19 cellular contexts compared by ENCODE assay signal in the genomic region with DNA sequence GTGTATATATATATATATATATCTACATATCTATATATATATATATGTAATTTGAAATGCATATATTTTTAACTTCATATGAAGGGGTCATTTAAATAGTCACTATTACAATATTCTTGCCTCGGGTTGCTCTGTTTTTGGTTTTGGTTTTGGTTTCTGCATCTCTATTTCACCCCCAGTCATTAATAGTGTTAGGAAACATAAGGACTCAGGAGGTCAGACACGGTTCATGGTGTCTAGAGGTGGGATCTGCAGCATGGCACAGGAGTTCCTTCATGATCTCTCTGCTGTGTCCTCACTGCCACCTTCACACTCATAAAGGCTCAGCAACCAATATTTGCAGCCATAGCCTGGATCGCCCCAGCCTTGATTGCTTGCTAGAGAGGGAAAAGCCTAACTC. TPM values are rescaled to one million over a fixed set of nuclear protein-coding genes. Genes with fewer than 3 reads are reported as not detected.
DNase-seq lines count a peak whose midpoint lies in the region; ATAC-seq, FAIRE-seq and TF ChIP-seq lines count a peak whose summit lies in the region.
"Had no signal": no experiment of that assay in that cellular context is flagged by ENCODE, and none has a peak within 500 bp of the region (broad histone marks: within the 10 kb centered on the region; RNA-seq: fewer than 3 reads in every experiment).

No MANE protein-coding gene starts in this region.

- H3K4me1 ChIP-seq in OCI-LY3 (ENCODE audit: low read length): peaks cover 65% of the 10 kb centered on the region
- H3K4me1 ChIP-seq: BE2C had no signal

- no peak for TF ChIP-seq CTCF in OCI-LY3 (IDR thresholded peaks at IDR 0.05; ENCODE audit: low read depth, low read length)
- TF ChIP-seq CTCF in bronchial epithelial cell (IDR thresholded peaks at IDR 0.05; ENCODE audit: insufficient read depth, low read length, severe bottlenecking): no peak

- H3K27ac ChIP-seq in OCI-LY3 (ENCODE audit: low read length): no peak overlapping the region
- H3K27ac ChIP-seq: Peyer's patch had no signal

- no peak for DNase-seq in activated naive CD8-positive, alpha-beta T cell treated with anti-CD3 and anti-CD28 coated beads, Interleukin-2, amount 50 U/mL, for 24 hours
- DNase-seq in bronchial epithelial cell (ENCODE audit: low read depth): no peak
- DNase-seq in stimulated activated naive CD8-positive, alpha-beta T cell treated with anti-CD3 and anti-CD28 coated beads, Interleukin-15, amount 100 ng/mL, for 72 hours: no peak
- DNase-seq in HK-2 (ENCODE audit: unreplicated experiment): no peak
- no peak for DNase-seq in HT-29 (ENCODE audit: low spot score)
- DNase-seq: BE2C; CD4-positive, alpha-beta memory T cell; DMS79; NCI-H1436 treated with DMSO at 0.1 percent for 48 hours; NCI-H2029 treated with DMSO at 0.1 percent for 48 hours; NCI-H510A; NCI-H82; Peyer's patch had no signal

- peak; percentile 77 for FAIRE-seq in bronchial epithelial cell (lab: Jason Lieb, UNC)
- FAIRE-seq: D721Med had no signal

- H4K20me1 ChIP-seq in OCI-LY3 (ENCODE audit: insufficient read depth, low read length): no peaks in the 10 kb centered on the region

- no peaks in the 10 kb centered on the region for H3K79me2 ChIP-seq in OCI-LY3 (ENCODE audit: low read length)

- H3K27me3 Mint-ChIP-seq in activated naive CD8-positive, alpha-beta T cell: no peaks in the 10 kb centered on the region
- H3K27me3 Mint-ChIP-seq in activated naive CD8-positive, alpha-beta T cell treated with anti-CD3 and anti-CD28 coated beads, Interleukin-2, amount 50 U/mL, for 24 hours: no peaks in the 10 kb centered on the region
- H3K27me3 Mint-ChIP-seq in stimulated activated naive CD8-positive, alpha-beta T cell treated with anti-CD3 and anti-CD28 coated beads, Interleukin-15, amount 100 ng/mL, for 72 hours: no peaks in the 10 kb centered on the region
- H3K27me3 Mint-ChIP-seq: CD4-positive, alpha-beta memory T cell had no signal

- no peak overlapping the region for H3K4me3 Mint-ChIP-seq in activated naive CD8-positive, alpha-beta T cell
- no peak overlapping the region for H3K4me3 Mint-ChIP-seq in activated naive CD8-positive, alpha-beta T cell treated with anti-CD3 and anti-CD28 coated beads, Interleukin-2, amount 50 U/mL, for 24 hours
- H3K4me3 Mint-ChIP-seq in stimulated activated naive CD8-positive, alpha-beta T cell treated with anti-CD3 and anti-CD28 coated beads, Interleukin-15, amount 100 ng/mL, for 72 hours: no peak overlapping the region
- H3K4me3 Mint-ChIP-seq: CD4-positive, alpha-beta memory T cell; GM23338 had no signal

- H2AFZ ChIP-seq in OCI-LY3 (ENCODE audit: low read depth, low read length): no peak overlapping the region
- H2AFZ ChIP-seq: GM23338 had no signal

- H3K4me3 ChIP-seq in OCI-LY3 (ENCODE audit: low read length): peak overlapping the region; percentile 55
- H3K4me3 ChIP-seq in bronchial epithelial cell (ENCODE audit: low read depth, low read length): no peak overlapping the region
- H3K4me3 ChIP-seq: GM23338, Peyer's patch had no signal

- peak overlapping the region; percentile 61 for H3K4me2 ChIP-seq in OCI-LY3 (ENCODE audit: low read length)
- H3K4me2 ChIP-seq: GM23338 had no signal

- H3K27me3 ChIP-seq in OCI-LY3 (ENCODE audit: low read depth, low read length): peaks cover 55% of the 10 kb centered on the region
- no peaks in the 10 kb centered on the region for H3K27me3 ChIP-seq in bronchial epithelial cell (ENCODE audit: control insufficient read depth, insufficient read depth, low read length)
- H3K27me3 ChIP-seq: Peyer's patch had no signal

- no peak for ATAC-seq in activated naive CD8-positive, alpha-beta T cell treated with anti-CD3 and anti-CD28 coated beads, Interleukin-2, amount 50 U/mL, for 24 hours
- ATAC-seq in stimulated activated naive CD8-positive, alpha-beta T cell treated with anti-CD3 and anti-CD28 coated beads, Interleukin-15, amount 100 ng/mL, for 72 hours: no peak
- ATAC-seq: GM23338, Right ventricle myocardium inferior had no signal

- peak overlapping the region; percentile 84 for H3K27ac Mint-ChIP-seq in activated naive CD8-positive, alpha-beta T cell
- H3K27ac Mint-ChIP-seq in activated naive CD8-positive, alpha-beta T cell treated with anti-CD3 and anti-CD28 coated beads, Interleukin-2, amount 50 U/mL, for 24 hours: no peak overlapping the region
- peak overlapping the region; percentile 6 to 85 for H3K27ac Mint-ChIP-seq in stimulated activated naive CD8-positive, alpha-beta T cell treated with anti-CD3 and anti-CD28 coated beads, Interleukin-15, amount 100 ng/mL, for 72 hours
- H3K27ac Mint-ChIP-seq: GM23338 had no signal

- H3K36me3 ChIP-seq in OCI-LY3 (replicated peaks; ENCODE audit: low read depth, low read length) (no peaks in the 10 kb centered on the region), bronchial epithelial cell (ENCODE audit: control insufficient read depth, insufficient read depth, low read length) (no peaks in the 10 kb centered on the region)
- H3K36me3 ChIP-seq: BE2C had no signal

- peaks cover 52% of the 10 kb centered on the region for H3K4me1 Mint-ChIP-seq in activated naive CD8-positive, alpha-beta T cell (ENCODE audit: low read depth)
- peaks cover 58% of the 10 kb centered on the region for H3K4me1 Mint-ChIP-seq in activated naive CD8-positive, alpha-beta T cell treated with anti-CD3 and anti-CD28 coated beads, Interleukin-2, amount 50 U/mL, for 24 hours
- H3K4me1 Mint-ChIP-seq in stimulated activated naive CD8-positive, alpha-beta T cell treated with anti-CD3 and anti-CD28 coated beads, Interleukin-15, amount 100 ng/mL, for 72 hours: peaks cover 46% of the 10 kb centered on the region

- H3K36me3 Mint-ChIP-seq in activated naive CD8-positive, alpha-beta T cell: peaks cover 41% of the 10 kb centered on the region
- H3K36me3 Mint-ChIP-seq in activated naive CD8-positive, alpha-beta T cell treated with anti-CD3 and anti-CD28 coated beads, Interleukin-2, amount 50 U/mL, for 24 hours (ENCODE audit: low read depth): peaks cover 87% of the 10 kb centered on the region

- no peak overlapping the region for H3K9ac ChIP-seq in OCI-LY3 (ENCODE audit: low read length)

- H3K9me3 ChIP-seq in OCI-LY3 (ENCODE audit: insufficient read depth, low read length): no peaks in the 10 kb centered on the region
- H3K9me3 ChIP-seq: BE2C, Peyer's patch had no signal

- H3K9me3 Mint-ChIP-seq in activated naive CD8-positive, alpha-beta T cell (ENCODE audit: low read depth): no peaks in the 10 kb centered on the region
- peaks cover 5% of the 10 kb centered on the region for H3K9me3 Mint-ChIP-seq in activated naive CD8-positive, alpha-beta T cell treated with anti-CD3 and anti-CD28 coated beads, Interleukin-2, amount 50 U/mL, for 24 hours
- H3K9me3 Mint-ChIP-seq in stimulated activated naive CD8-positive, alpha-beta T cell treated with anti-CD3 and anti-CD28 coated beads, Interleukin-15, amount 100 ng/mL, for 72 hours: peaks cover 12 to 14% of the 10 kb centered on the region in 2 donors

RNA-seq across cellular contexts. Expression of gene C5orf58, which starts 16.6 kb away (rescaled TPM):
- total RNA-seq in bronchial epithelial cell: not detected in 2 replicates
- total RNA-seq in HT-29 (2014; rRNA removed; shearing (Covaris generic)): not detected in 2 replicates
- total RNA-seq: CD4-positive, alpha-beta memory T cell; G401; Peyer's patch; Right ventricle myocardium inferior had no signal

RNA-seq across cellular contexts. Expression of gene LCP2, which starts 48.2 kb away (rescaled TPM):
- not detected in 2 replicates for total RNA-seq in bronchial epithelial cell
- total RNA-seq in HT-29 (2014; rRNA removed; shearing (Covaris generic)): not detected in 2 replicates
- total RNA-seq: G401 had no signal
